In genomic region chrX:80812176-80812575, GRCh38 we compare ENCODE assay signal across 8 cellular contexts. TPM values are rescaled to one million over a fixed set of nuclear protein-coding genes. Genes with fewer than 3 reads are reported as not detected.
DNase-seq lines count a peak whose midpoint lies in the region; ATAC-seq and TF ChIP-seq lines count a peak whose summit lies in the region.

No MANE protein-coding gene starts in this region.

- WGBS in testis, 2 donors, result 33 to 42% methylated on average over 1 of the region's 1 CpG

- no peak for TF ChIP-seq CTCF in testis (IDR thresholded peaks at IDR 0.05)

- H3K36me3 ChIP-seq in HUES6 (ENCODE audit: control insufficient read depth, insufficient read depth, low read length), result no peaks in the 10 kb centered on the region
- H3K36me3 ChIP-seq in testis (ENCODE audit: low read depth, missing control alignments), result no peaks in the 10 kb centered on the region

- no peak overlapping the region for H3K4me3 ChIP-seq in HUES6 (ENCODE audit: low read depth, low read length)
- H3K4me3 ChIP-seq in testis, result no peak overlapping the region

- ATAC-seq in GM21423 (IDR thresholded peaks at IDR 0.05; ENCODE audit: unreplicated experiment), result peak; percentile 46

- intact Hi-C loops in testis (cut with DNase I; ENCODE audit: low total_unique reads), result no loop called here

- H3K27ac ChIP-seq in HUES6 (ENCODE audit: low read depth, low read length) (0 out of 2 replicates have a peak overlapping the region, but pooled peaks have one; percentile 8), testis (no peak overlapping the region)

- peak; percentile 66 for DNase-seq in GDM1 (lab: John Stamatoyannopoulos, UW)
- peak; percentile 42 for DNase-seq in activated CD4-positive, alpha-beta T cell treated with anti-CD3 and anti-CD28 coated beads for 48 hours
- peak; percentile 38 for DNase-seq in foreskin melanocyte
- peak; percentile 69 for DNase-seq in testis
- no peak for DNase-seq in NCI-H1436 treated with DMSO at 0.1 percent for 48 hours (lab: John Stamatoyannopoulos, UW)
- DNase-seq in DMS79 (lab: John Stamatoyannopoulos, UW), result no peak

- H3K9me3 ChIP-seq in HUES6 (ENCODE audit: control insufficient read depth, insufficient read depth, low read depth, low read length), result peaks cover 7% of the 10 kb centered on the region; the same call in 1 of the 2 replicates
- no peaks in the 10 kb centered on the region for H3K9me3 ChIP-seq in testis

- no peak overlapping the region for H3K9ac ChIP-seq in HUES6 (ENCODE audit: low read length)

- no peak for TF ChIP-seq POLR2A in testis (IDR thresholded peaks at IDR 0.05)

- H3K4me1 ChIP-seq in HUES6 (ENCODE audit: control insufficient read depth, insufficient read depth, low read length) (peaks cover 19% of the 10 kb centered on the region; the same call in 1 of the 2 replicates), testis (peaks cover 4% of the 10 kb centered on the region)

- H3K27me3 ChIP-seq in HUES6 (ENCODE audit: control insufficient read depth, insufficient read depth, low read length) (no peaks in the 10 kb centered on the region), testis (no peaks in the 10 kb centered on the region)

RNA-seq across cellular contexts. Expression of gene BRWD3, which starts 2.5 kb away (rescaled TPM):
- total RNA-seq in testis, result 10 to 100 TPM; 72.6 to 77.0 TPM
- polyA plus RNA-seq in testis (ENCODE audit: insufficient read depth, low read depth, low replicate concordance), result 10.7 TPM

Comparison
In these comparisons a context has a peak if more than half of its experiments do, and no peak if none do; other contexts are left out.
1. DNase-seq: peak in GDM1 (single experiment), activated CD4-positive, alpha-beta T cell treated with anti-CD3 and anti-CD28 coated beads for 48 hours (single experiment), foreskin melanocyte (single experiment) and testis (single experiment); none in NCI-H1436 treated with DMSO at 0.1 percent for 48 hours (single experiment) and DMS79 (single experiment).